ENCODE assay signal across 14 cellular contexts in genomic region chr5:78641060-78641474, GRCh38. TPM values are rescaled to one million over a fixed set of nuclear protein-coding genes. Genes with fewer than 3 reads are reported as not detected.
DNase-seq lines count a peak whose midpoint lies in the region; ATAC-seq, FAIRE-seq and TF ChIP-seq lines count a peak whose summit lies in the region.
"Had no signal": no experiment of that assay in that cellular context is flagged by ENCODE, and none has a peak within 500 bp of the region (broad histone marks: within the 10 kb centered on the region; RNA-seq: fewer than 3 reads in every experiment).

No MANE protein-coding gene starts in this region.

- no peak for FAIRE-seq in RCC 7860 (lab: Jason Lieb, UNC)

- no peak overlapping the region for H2AFZ ChIP-seq in GM23338

- TF ChIP-seq CTCF in GM23338 (conservative IDR thresholded peaks at IDR 0.05; ENCODE audit: low read depth in 2 of 2) (no peak), mucosa of descending colon (IDR thresholded peaks at IDR 0.05) (no peak), GM20000 (IDR thresholded peaks at IDR 0.05; ENCODE audit: extremely low read depth, missing control alignments) (no peak)

- no peaks in the 10 kb centered on the region for H3F3A ChIP-seq in GM23338 (replicated peaks; ENCODE audit: low read depth)

- H3K9me3 ChIP-seq in mucosa of descending colon: no peaks in the 10 kb centered on the region
- H3K9me3 ChIP-seq: BE2C, spleen had no signal

- H3K9me2 ChIP-seq in GM23338 (ENCODE audit: insufficient read depth): no peaks in the 10 kb centered on the region

- ATAC-seq in GM23338 (no peak), mucosa of descending colon (peak; percentile 46), GM18868 (IDR thresholded peaks at IDR 0.05; ENCODE audit: unreplicated experiment) (no peak)

- H3K4me2 ChIP-seq in GM23338: no peak overlapping the region

- no peak overlapping the region for H3K4me3 Mint-ChIP-seq in GM23338
- H3K4me3 Mint-ChIP-seq: activated naive CD8-positive, alpha-beta T cell had no signal

- no peaks in the 10 kb centered on the region for H3K9me3 Mint-ChIP-seq in GM23338

- H3K4me3 ChIP-seq in GM23338 (no peak overlapping the region), mucosa of descending colon (no peak overlapping the region)
- H3K4me3 ChIP-seq: spleen had no signal

- peaks cover 11% of the 10 kb centered on the region for H3K27me3 Mint-ChIP-seq in GM23338 (ENCODE audit: insufficient read depth, low read depth, poor library complexity)

- H3K27ac Mint-ChIP-seq in GM23338: peak overlapping the region; percentile 49; the same call in 1 of the 2 replicates
- H3K27ac Mint-ChIP-seq: activated naive CD8-positive, alpha-beta T cell had no signal

- intact Hi-C loops in mucosa of descending colon (cut with DNase I, micrococcal nuclease): no loop called here

- H3K27me3 ChIP-seq in GM23338 (ENCODE audit: insufficient read depth): no peaks in the 10 kb centered on the region
- H3K27me3 ChIP-seq: BE2C had no signal

- DNase-seq in ELR (ENCODE audit: low read depth): peak; percentile 13
- no peak for DNase-seq in GM23338 (ENCODE audit: low spot score)
- DNase-seq in RCC 7860 (ENCODE audit: low spot score): peak; percentile 7
- no peak for DNase-seq in mucosa of descending colon
- DNase-seq in iPS-NIHi11 (ENCODE audit: low spot score): no peak
- no peak for DNase-seq in GM20000 (ENCODE audit: low spot score)
- DNase-seq in NK-92 (lab: John Stamatoyannopoulos, UW; ENCODE audit: unreplicated experiment): no peak
- DNase-seq: activated CD4-positive, alpha-beta T cell treated with anti-CD3 and anti-CD28 coated beads, Interleukin-2, amount 50 U/mL, for 48 hours; BE2C; NCI-H1105; NCI-H774; spleen had no signal

- peaks cover 62% of the 10 kb centered on the region for H3K4me1 Mint-ChIP-seq in GM23338

- no peak overlapping the region for H3K27ac ChIP-seq in GM23338 (ENCODE audit: low read depth)
- H3K27ac ChIP-seq: spleen had no signal

- peaks cover 59% of the 10 kb centered on the region for H4K20me1 ChIP-seq in GM23338 (replicated peaks; ENCODE audit: insufficient read depth)

- H3K36me3 ChIP-seq in GM23338 (ENCODE audit: insufficient read depth): peaks cover 7% of the 10 kb centered on the region
- no peaks in the 10 kb centered on the region for H3K36me3 ChIP-seq in mucosa of descending colon (ENCODE audit: low read depth)
- H3K36me3 ChIP-seq: BE2C, spleen had no signal

- H3K36me3 Mint-ChIP-seq in GM23338 (ENCODE audit: low read depth): peaks cover 38% of the 10 kb centered on the region
- H3K36me3 Mint-ChIP-seq: activated naive CD8-positive, alpha-beta T cell had no signal

- peaks cover 43% of the 10 kb centered on the region for H3K4me1 ChIP-seq in GM23338 (ENCODE audit: insufficient read depth)
- H3K4me1 ChIP-seq in mucosa of descending colon (ENCODE audit: low read depth): peaks cover 17% of the 10 kb centered on the region

- H3K79me2 ChIP-seq in GM23338 (replicated peaks; ENCODE audit: insufficient read depth): peaks cover 100% of the 10 kb centered on the region

TF ChIP-seq in GM23338, 12 proteins besides CTCF, POLR2A, EP300 and RAD21 (continues in another document):
- TF ChIP-seq STAT1 (IDR thresholded peaks at IDR 0.05; ENCODE audit: unreplicated experiment) (no peak), REST (IDR thresholded peaks at IDR 0.05; ENCODE audit: unreplicated experiment) (no peak), JUNB (IDR thresholded peaks at IDR 0.05; ENCODE audit: unreplicated experiment) (no peak), EZH2 (IDR thresholded peaks at IDR 0.05; ENCODE audit: low read depth, unreplicated experiment) (no peak), ZNF331 (CRISPR knock-in tag; IDR thresholded peaks at IDR 0.05; ENCODE audit: low read depth) (no peak), POLR2AphosphoS5 (IDR thresholded peaks at IDR 0.05; ENCODE audit: low read depth) (no peak), ETS1 (IDR thresholded peaks at IDR 0.05) (no peak), EZH2phosphoT487 (IDR thresholded peaks at IDR 0.05; ENCODE audit: unreplicated experiment) (no peak)

RNA-seq across cellular contexts. Expression of gene LHFPL2, which starts 7.5 kb away (rescaled TPM):
- 49.4 and 50.8 TPM in 2 replicates for total RNA-seq in GM23338 (2014; rRNA removed; shearing (Covaris generic))
- 8.8 and 10.6 TPM in 2 replicates for polyA plus RNA-seq in GM23338 (2016; fragmentation: Nextera tagmentation; extraction: Ambion mirVana)
- total RNA-seq in mucosa of descending colon: 10 to 100 TPM; 44.8 to 63.6 (median 50.2) TPM

Comparison
In these comparisons a context has a peak if more than half of its experiments do, and no peak if none do; other contexts are left out.
1. DNase-seq: peak in ELR (single experiment) and RCC 7860 (single experiment); none in GM23338 (single experiment), mucosa of descending colon (0 of 3), iPS-NIHi11 (single experiment), GM20000 (single experiment) and NK-92 (single experiment).